In the genomic region with DNA sequence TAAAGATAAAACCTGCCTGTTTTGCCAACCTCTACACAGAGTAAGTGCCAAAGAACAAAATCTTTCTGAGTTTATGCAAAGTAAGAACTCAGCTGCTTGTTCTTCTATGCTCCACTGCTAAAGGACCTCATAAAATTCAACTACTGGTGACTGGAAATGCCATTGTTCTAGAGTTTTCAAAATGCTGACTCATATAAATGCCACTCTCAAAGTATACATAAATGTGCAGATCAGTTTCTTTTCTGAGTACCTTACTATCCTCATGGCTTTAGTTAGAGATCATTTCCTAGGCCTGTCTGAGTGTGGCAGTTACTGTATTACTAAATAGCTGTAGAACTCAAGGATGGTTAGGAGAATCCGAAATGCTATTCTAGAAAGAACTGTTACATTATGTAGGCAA, we compare ENCODE assay signal across 1 cellular context.
TF ChIP-seq lines count a peak whose summit lies in the region.

No MANE protein-coding gene starts in this region.

TF ChIP-seq in SK-N-SH treated with all-trans-retinoic acid at 6 μM for 48 hours, 23 proteins besides CTCF, POLR2A, EP300 and RAD21 (continued from another document):
- TF ChIP-seq, protein P1, sequence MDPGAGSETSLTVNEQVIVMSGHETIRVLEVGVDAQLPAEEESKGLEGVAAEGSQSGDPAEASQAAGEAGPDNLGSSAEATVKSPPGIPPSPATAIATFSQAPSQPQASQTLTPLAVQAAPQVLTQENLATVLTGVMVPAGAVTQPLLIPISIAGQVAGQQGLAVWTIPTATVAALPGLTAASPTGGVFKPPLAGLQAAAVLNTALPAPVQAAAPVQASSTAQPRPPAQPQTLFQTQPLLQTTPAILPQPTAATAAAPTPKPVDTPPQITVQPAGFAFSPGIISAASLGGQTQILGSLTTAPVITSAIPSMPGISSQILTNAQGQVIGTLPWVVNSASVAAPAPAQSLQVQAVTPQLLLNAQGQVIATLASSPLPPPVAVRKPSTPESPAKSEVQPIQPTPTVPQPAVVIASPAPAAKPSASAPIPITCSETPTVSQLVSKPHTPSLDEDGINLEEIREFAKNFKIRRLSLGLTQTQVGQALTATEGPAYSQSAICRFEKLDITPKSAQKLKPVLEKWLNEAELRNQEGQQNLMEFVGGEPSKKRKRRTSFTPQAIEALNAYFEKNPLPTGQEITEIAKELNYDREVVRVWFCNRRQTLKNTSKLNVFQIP (CRISPR knock-in tag; IDR thresholded peaks at IDR 0.05; ENCODE audit: borderline replicate concordance, low read depth): no peak
